In the genomic region with DNA sequence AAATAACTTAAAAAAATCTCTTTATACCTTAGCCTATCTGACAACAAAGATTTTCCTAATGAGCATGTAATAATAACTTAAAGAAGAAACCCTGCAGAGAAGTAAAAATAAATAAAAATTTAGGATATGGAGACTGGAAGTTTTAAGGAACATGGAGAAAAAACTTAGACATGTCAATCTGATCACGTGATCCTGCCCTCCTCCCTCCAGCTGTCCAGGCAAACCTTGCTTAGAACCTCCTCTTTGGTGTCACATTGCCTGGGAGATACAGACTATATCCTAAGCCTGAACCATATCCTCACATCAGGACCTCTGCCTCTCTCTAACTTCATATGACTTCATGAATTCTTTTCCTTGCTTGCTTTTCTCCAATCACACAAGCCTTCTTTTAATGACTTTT, we compare ENCODE assay signal across 35 cellular contexts.
"Had no signal": no experiment of that assay in that cellular context is flagged by ENCODE, and none has a peak within 500 bp of the region (broad histone marks: within the 10 kb centered on the region; RNA-seq: fewer than 3 reads in every experiment).

No MANE protein-coding gene starts in this region.

- H3K4me3 ChIP-seq: MG63 had no signal

- DNase-seq: Karpas-422, Kasumi-1, MG63, MM.1S, MV-4-11, NCI-H1048, NCI-H1092, NCI-H1092 treated with DMSO at 0.1 percent for 48 hours, NCI-H1105, NCI-H1105 treated with DMSO at 0.1 percent for 48 hours, NCI-H1417, NCI-H1417 treated with DMSO at 0.1 percent for 48 hours, NCI-H1436, NCI-H1436 treated with DMSO at 0.1 percent for 48 hours, NCI-H146, NCI-H1694, NCI-H1694 treated with DMSO at 0.1 percent for 48 hours, NCI-H187, NCI-H187 treated with DMSO at 0.1 percent for 48 hours, NCI-H1930, NCI-H2029, NCI-H2029 treated with DMSO at 0.1 percent for 48 hours, NCI-H2081, NCI-H2081 treated with DMSO at 0.1 percent for 48 hours, NCI-H2107, NCI-H2171, NCI-H2171 treated with DMSO at 0.1 percent for 48 hours, NCI-H2227 treated with DMSO at 0.1 percent for 48 hours, NCI-H226, NCI-H345, NCI-H446, NCI-H446 treated with DMSO at 0.1 percent for 48 hours, NCI-H510A, NCI-H510A treated with DMSO at 0.1 percent for 48 hours, NCI-H524 had no signal

- H3K27me3 ChIP-seq: MG63 had no signal

- H3K9me3 ChIP-seq: MG63 had no signal

- H3K36me3 ChIP-seq: MG63 had no signal
